ENCODE assay signal across 27 cellular contexts in genomic region chr19:31092189-31092753, GRCh38.
DNase-seq lines count a peak whose midpoint lies in the region; ATAC-seq and TF ChIP-seq lines count a peak whose summit lies in the region.
"Had no signal": no experiment of that assay in that cellular context is flagged by ENCODE, and none has a peak within 500 bp of the region (broad histone marks: within the 10 kb centered on the region; RNA-seq: fewer than 3 reads in every experiment).

No MANE protein-coding gene starts in this region.

- no peak for TF ChIP-seq CTCF in adrenal gland (IDR thresholded peaks at IDR 0.05)
- TF ChIP-seq CTCF in left lung (IDR thresholded peaks at IDR 0.05): no peak
- TF ChIP-seq CTCF in upper lobe of right lung (IDR thresholded peaks at IDR 0.05): no peak

- H3K36me3 ChIP-seq in adrenal gland (replicated peaks in 1 of 2) (no peaks in the 10 kb centered on the region), left lung (no peaks in the 10 kb centered on the region), upper lobe of right lung (no peaks in the 10 kb centered on the region)
- H3K36me3 ChIP-seq: HAP-1, Peyer's patch, SJSA1 had no signal

- ATAC-seq in left lung (peak; percentile 14), upper lobe of right lung (peak; percentile 26)
- ATAC-seq: CD8-positive, alpha-beta T cell; GM12878; GM23338 had no signal

- TF ChIP-seq POLR2A in adrenal gland (IDR thresholded peaks at IDR 0.05): no peak

- H3K4me3 ChIP-seq in adrenal gland (no peak overlapping the region), left lung (no peak overlapping the region), upper lobe of right lung (no peak overlapping the region)
- H3K4me3 ChIP-seq: GM12878, GM23338, HAP-1, Peyer's patch, SJSA1 had no signal

- 56 to 60% (median 58%) methylated on average over 11 of the region's 11 CpGs for WGBS in adrenal gland, 4 donors

- H3K4me1 ChIP-seq in adrenal gland (replicated peaks in 1 of 2) (no peaks in the 10 kb centered on the region), left lung (peaks cover 0 to 3% of the 10 kb centered on the region in 2 donors), upper lobe of right lung (no peaks in the 10 kb centered on the region)
- H3K4me1 ChIP-seq: HAP-1, Peyer's patch, SJSA1 had no signal

- peak; percentile 14 for DNase-seq in NOMO-1 treated with DMSO at 0.1 percent for 48 hours (lab: John Stamatoyannopoulos, UW; ENCODE audit: unreplicated experiment)
- DNase-seq in NOMO-1 treated with dmso at 0.1 percent for 144 hours (lab: John Stamatoyannopoulos, UW; ENCODE audit: unreplicated experiment): no peak
- DNase-seq in adrenal gland: peak in 6 of 7 donors; percentile 21 to 55 (median 28)
- no peak for DNase-seq in left lung
- no peak for DNase-seq in upper lobe of right lung
- no peak for DNase-seq in kidney glomerular epithelial cell (lab: John Stamatoyannopoulos, UW)
- no peak for DNase-seq in NCI-H2107 (lab: John Stamatoyannopoulos, UW)
- no peak for DNase-seq in activated T-cell treated with anti-CD3 and anti-CD28 coated beads, Interleukin-2, amount 50 U/mL, for 1 hour
- DNase-seq: C1 segment of cervical spinal cord; CD8-positive, alpha-beta T cell; DND-41; KBM-7; NCI-H1092; NCI-H1436; NCI-H1930; NCI-H2171; NCI-H345; NCI-H524; NCI-H774; NK-92 treated with Interleukin-12 subunit alpha and Interleukin-12 subunit beta, amount 100 ng/mL, for 24 hours; Peyer's patch had no signal

- H3K27me3 ChIP-seq in adrenal gland (no peaks in the 10 kb centered on the region), left lung (no peaks in the 10 kb centered on the region), upper lobe of right lung (no peaks in the 10 kb centered on the region)
- H3K27me3 ChIP-seq: Peyer's patch, SJSA1 had no signal

- no peaks in the 10 kb centered on the region for H3K9me3 ChIP-seq in adrenal gland (replicated peaks in 1 of 3)
- no peaks in the 10 kb centered on the region for H3K9me3 ChIP-seq in left lung
- no peaks in the 10 kb centered on the region for H3K9me3 ChIP-seq in upper lobe of right lung
- H3K9me3 ChIP-seq: HAP-1, Peyer's patch, SJSA1 had no signal

- intact Hi-C loops in adrenal gland (cut with DNase I) (no loop called here), left lung (cut with DNase I) (no loop called here), upper lobe of right lung (cut with DNase I) (no loop called here)

- peak overlapping the region in 1 of 5 donors; percentile 44 for H3K27ac ChIP-seq in adrenal gland
- no peak overlapping the region for H3K27ac ChIP-seq in left lung
- H3K27ac ChIP-seq in upper lobe of right lung: no peak overlapping the region
- H3K27ac ChIP-seq: 22Rv1, HL-60, Peyer's patch, SJSA1 had no signal

Comparison
In these comparisons a context has a peak if more than half of its experiments do, and no peak if none do; other contexts are left out.
1. DNase-seq: peak in NOMO-1 treated with DMSO at 0.1 percent for 48 hours (single experiment) and adrenal gland (6 of 7); none in NOMO-1 treated with dmso at 0.1 percent for 144 hours (single experiment), left lung (0 of 2), upper lobe of right lung (single experiment), kidney glomerular epithelial cell (single experiment), NCI-H2107 (single experiment) and activated T-cell treated with anti-CD3 and anti-CD28 coated beads, Interleukin-2, amount 50 U/mL, for 1 hour (single experiment).